In genomic region chr2:100855084-100855483, GRCh38 we compare ENCODE assay signal across 21 cellular contexts.
"Had no signal": no experiment of that assay in that cellular context is flagged by ENCODE, and none has a peak within 500 bp of the region (broad histone marks: within the 10 kb centered on the region; RNA-seq: fewer than 3 reads in every experiment).

No MANE protein-coding gene starts in this region.

- H3K9me3 ChIP-seq: esophagus squamous epithelium, gastrocnemius medialis, heart right ventricle, left lung, lower lobe of right lung, mucosa of descending colon had no signal

- ATAC-seq: esophagus mucosa; gastrocnemius medialis; mucosa of descending colon; naive thymus-derived CD8-positive, alpha-beta T cell had no signal

- H3K4me1 ChIP-seq: left lung, lower lobe of right lung had no signal

- H3K27ac ChIP-seq: coronary artery, dorsolateral prefrontal cortex, gastrocnemius medialis, heart right ventricle, left lung, lower lobe of right lung had no signal

- H3K36me3 ChIP-seq: esophagus squamous epithelium, gastrocnemius medialis, heart right ventricle, left lung, lower lobe of right lung had no signal

- H3K4me3 ChIP-seq: coronary artery, dorsolateral prefrontal cortex, esophagus squamous epithelium, gastrocnemius medialis, heart right ventricle, left lung, lower lobe of right lung, mucosa of descending colon had no signal

- DNase-seq: dermis blood vessel endothelial cell; dorsolateral prefrontal cortex; effector CD4-positive, alpha-beta T cell; effector memory CD4-positive, alpha-beta T cell; erythroblast; esophagus squamous epithelium; foreskin melanocyte; gastrocnemius medialis; glutamatergic neuron; head of caudate nucleus; heart right ventricle; hippocampal formation; left cardiac atrium; left lung; lower lobe of right lung; mesenchymal stem cell; mucosa of descending colon; naive B cell; naive thymus-derived CD8-positive, alpha-beta T cell had no signal

- H3K27me3 ChIP-seq: dorsolateral prefrontal cortex, esophagus squamous epithelium, gastrocnemius medialis, heart right ventricle, left lung had no signal
